In the genomic region with DNA sequence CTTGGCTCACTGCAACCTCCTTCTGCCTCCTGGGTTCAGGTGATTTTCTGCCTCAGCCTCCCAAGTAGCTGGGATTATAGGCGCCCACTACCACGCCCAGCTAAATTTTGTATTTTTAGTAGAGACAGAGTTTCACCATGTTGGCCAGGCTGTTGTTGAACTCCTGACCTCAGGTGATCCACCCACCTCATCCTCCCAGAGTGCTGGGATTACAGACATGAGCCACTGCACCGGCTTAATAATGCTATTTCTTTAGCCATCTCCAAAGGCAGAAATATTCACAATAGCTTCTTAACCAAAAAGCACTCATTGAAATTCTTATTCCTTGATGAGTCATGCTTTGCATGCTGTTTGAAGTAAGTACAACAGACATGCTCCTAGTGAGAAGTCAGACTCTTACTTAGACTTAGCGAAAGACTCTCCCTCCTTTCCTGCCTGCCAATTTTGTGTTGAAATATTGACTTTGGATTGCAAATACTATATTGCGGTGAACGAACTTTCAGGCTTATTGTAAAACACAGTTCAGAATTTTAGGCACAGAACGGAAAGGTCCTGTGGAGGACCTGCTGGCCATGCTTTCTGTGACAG, we compare ENCODE assay signal across 1 cellular context.
TF ChIP-seq lines count a peak whose summit lies in the region.

No MANE protein-coding gene starts in this region.

TF ChIP-seq in HepG2, 621 proteins besides CTCF, POLR2A, EP300 and RAD21 (continued from another document):
- TF ChIP-seq CBX2 (IDR thresholded peaks at IDR 0.05; ENCODE audit: low read depth, low read length) (no peak), CBX2 (CRISPR knock-in tag; IDR thresholded peaks at IDR 0.05; ENCODE audit: low read depth) (no peak), MTA1 (CRISPR knock-in tag; IDR thresholded peaks at IDR 0.05; ENCODE audit: borderline replicate concordance) (no peak), FOXP4 (CRISPR knock-in tag; IDR thresholded peaks at IDR 0.05) (no peak), RAD51 (IDR thresholded peaks at IDR 0.05; ENCODE audit: borderline replicate concordance) (no peak), ARID2 (CRISPR knock-in tag; IDR thresholded peaks at IDR 0.05; ENCODE audit: borderline replicate concordance) (no peak), REPIN1 (CRISPR knock-in tag; IDR thresholded peaks at IDR 0.05; ENCODE audit: borderline replicate concordance, low read depth) (no peak), ELF3 (CRISPR knock-in tag; IDR thresholded peaks at IDR 0.05) (no peak; the same call in 1 of the 2 replicates), ZNF441 (CRISPR knock-in tag; IDR thresholded peaks at IDR 0.05; ENCODE audit: borderline replicate concordance) (no peak), DNMT1 (CRISPR knock-in tag; IDR thresholded peaks at IDR 0.05) (no peak)
